ENCODE assay signal across 12 cellular contexts in the genomic region with DNA sequence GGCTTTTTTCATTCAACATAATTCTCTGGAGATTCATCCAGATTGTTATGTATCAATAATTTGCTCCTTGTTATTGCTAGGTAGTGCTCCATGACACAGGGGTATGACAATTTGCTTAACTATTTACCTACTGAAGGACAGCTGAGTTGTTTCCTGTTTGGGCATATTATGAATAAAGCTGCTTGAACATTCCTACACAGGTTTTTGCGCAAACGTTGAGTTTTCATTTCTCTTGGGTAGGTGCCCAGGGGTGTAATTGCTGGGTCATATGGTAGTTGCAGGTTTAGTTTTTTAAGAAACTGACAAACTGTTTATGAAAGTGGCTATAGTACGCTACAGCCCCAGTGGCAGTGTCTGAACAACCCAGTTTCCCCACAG. TPM values are rescaled to one million over a fixed set of nuclear protein-coding genes. Genes with fewer than 3 reads are reported as not detected.
"Had no signal": no experiment of that assay in that cellular context is flagged by ENCODE, and none has a peak within 500 bp of the region (broad histone marks: within the 10 kb centered on the region; RNA-seq: fewer than 3 reads in every experiment).

No MANE protein-coding gene starts in this region.

- H3K27me3 ChIP-seq: ascending aorta, gastroesophageal sphincter, heart left ventricle, tibial artery had no signal

- H3K4me1 ChIP-seq: ascending aorta, gastroesophageal sphincter, heart left ventricle, left ventricle myocardium inferior, tibial artery had no signal

- H3K36me3 ChIP-seq: ascending aorta, tibial artery had no signal

- DNase-seq: activated CD4-positive, alpha-beta T cell treated with anti-CD3 and anti-CD28 coated beads, Interleukin-2, amount 50 U/mL, for 4 hours; effector CD8-positive, alpha-beta T cell; heart left ventricle; kidney glomerular epithelial cell; left ventricle myocardium inferior; nephron progenitor cell; stimulated activated naive CD8-positive, alpha-beta T cell treated with anti-CD3 and anti-CD28 coated beads, Interleukin-15, Interleukin-2, amounts not matched to agents 100 U/mL and 50 U/mL, for 24 hours; substantia nigra; SW 1271; tibial artery had no signal

- H3K4me3 ChIP-seq: ascending aorta, gastroesophageal sphincter, heart left ventricle, left ventricle myocardium inferior, tibial artery had no signal

- H3K9me3 ChIP-seq: ascending aorta, gastroesophageal sphincter, heart left ventricle, left ventricle myocardium inferior, tibial artery had no signal

- H3K27ac ChIP-seq: ascending aorta, gastroesophageal sphincter, heart left ventricle, left ventricle myocardium inferior, tibial artery had no signal

- ATAC-seq: heart left ventricle; stimulated activated naive CD8-positive, alpha-beta T cell treated with anti-CD3 and anti-CD28 coated beads, Interleukin-15, Interleukin-2, amounts not matched to agents 100 U/mL and 50 U/mL, for 24 hours had no signal

RNA-seq across cellular contexts. Expression of a gene that starts 21.4 kb away (rescaled TPM):
- total RNA-seq: ascending aorta had no signal
